Comparison of ENCODE assay signal across 14 cellular contexts in the genomic region with DNA sequence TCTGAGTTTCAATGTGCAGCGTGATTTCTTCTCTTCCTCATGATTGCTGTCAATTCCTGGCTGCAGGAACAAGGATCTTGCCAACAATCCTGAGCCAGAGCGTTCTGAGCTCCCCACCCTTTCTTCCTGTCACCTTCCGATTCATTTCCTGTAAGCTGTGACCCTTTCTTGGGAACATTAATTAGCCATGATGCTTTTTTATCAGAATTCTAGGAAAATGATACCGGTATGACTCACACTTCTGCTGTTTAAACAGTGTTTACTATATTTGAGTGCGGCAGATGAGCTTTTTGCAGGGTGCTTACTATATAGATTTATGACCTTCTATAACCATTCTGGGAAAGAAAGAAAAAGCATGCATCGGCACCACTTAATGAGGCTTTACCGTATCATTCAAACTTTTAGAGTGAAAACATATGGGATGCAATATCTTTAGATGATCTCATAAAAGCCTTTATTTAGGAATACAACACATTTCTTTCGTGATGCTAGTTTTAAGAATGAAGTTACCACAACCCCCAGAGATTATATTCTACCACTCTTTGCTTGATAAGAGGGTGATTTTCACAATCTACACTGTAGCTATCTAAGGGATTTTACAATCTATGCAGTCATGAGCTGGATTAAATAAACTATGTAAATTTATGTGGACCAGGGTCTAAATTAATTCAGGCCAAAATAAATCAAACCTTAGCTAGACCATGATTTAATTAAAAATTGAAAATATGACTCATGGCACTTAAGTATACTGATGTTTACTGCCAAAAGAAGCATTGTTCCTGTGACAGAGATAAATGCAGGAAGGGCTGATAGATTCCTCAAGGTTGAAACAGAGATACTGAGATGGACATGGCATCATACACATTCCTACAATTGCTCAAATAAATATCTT. TPM values are rescaled to one million over a fixed set of nuclear protein-coding genes. Genes with fewer than 3 reads are reported as not detected.
DNase-seq lines count a peak whose midpoint lies in the region; ATAC-seq and TF ChIP-seq lines count a peak whose summit lies in the region.
"Had no signal": no experiment of that assay in that cellular context is flagged by ENCODE, and none has a peak within 500 bp of the region (broad histone marks: within the 10 kb centered on the region; RNA-seq: fewer than 3 reads in every experiment).

No MANE protein-coding gene starts in this region.

- no peaks in the 10 kb centered on the region for H3K79me1 ChIP-seq in IMR-90 (ENCODE audit: low read depth in 1 of 2, low read length in 2 of 2)

- H3K4me1 Mint-ChIP-seq in nephron, result peaks cover 26% of the 10 kb centered on the region

- ATAC-seq in IMR-90 (ENCODE audit: low read depth), result peak; percentile 15; the same call in 1 of the 2 replicates
- ATAC-seq: left colon had no signal

- H3K27me3 ChIP-seq in IMR-90 (ENCODE audit: control insufficient read depth, insufficient read depth, low read length), result no peaks in the 10 kb centered on the region
- H3K27me3 ChIP-seq: esophagus muscularis mucosa, thyroid gland had no signal

- WGBS in IMR-90 (ENCODE audit: extremely low coverage in 2 of 2, insufficient read length in 1 of 2), 2 experiments, result 0% methylated on average over 1 of the region's 8 CpGs; no CpG with 5 or more reads in 1 of the 2 experiments

- peak overlapping the region; percentile 88 for H3K27ac ChIP-seq in IMR-90 (ENCODE audit: insufficient read depth, low read length)
- H3K27ac ChIP-seq: WERI-Rb-1 had no signal

- H3K4me1 ChIP-seq in IMR-90 (ENCODE audit: control insufficient read depth, insufficient read depth, low read length), result peaks cover 20% of the 10 kb centered on the region

- H3K4ac ChIP-seq in IMR-90 (ENCODE audit: low read depth, low read length), result 0 out of 2 replicates have a peak overlapping the region, but pooled peaks have one; percentile 26

- H3K9ac ChIP-seq in IMR-90 (ENCODE audit: low read depth, low read length), result no peak overlapping the region

- no peak overlapping the region for H2BK15ac ChIP-seq in IMR-90 (ENCODE audit: low read depth, low read length)

- H3K9me3 Mint-ChIP-seq in nephron, result no peaks in the 10 kb centered on the region
- H3K9me3 Mint-ChIP-seq: activated T-cell treated with anti-CD3 and anti-CD28 coated beads, Interleukin-2, amount 50 U/mL, for 24 hours had no signal

- peak overlapping the region; percentile 10 for H2AK5ac ChIP-seq in IMR-90 (ENCODE audit: low read depth, low read length)

- no peaks in the 10 kb centered on the region; the same call in 1 of the 2 replicates for H3K9me1 ChIP-seq in IMR-90 (ENCODE audit: insufficient read depth, low read length)

- H3K36me3 Mint-ChIP-seq in nephron (ENCODE audit: low read depth), result no peaks in the 10 kb centered on the region

- no peak overlapping the region for H3K56ac ChIP-seq in IMR-90 (ENCODE audit: extremely low read depth, insufficient read depth, low read length)

- peak overlapping the region; percentile 11; the same call in 1 of the 2 replicates for H4K5ac ChIP-seq in IMR-90 (ENCODE audit: low read depth, low read length)

- TF ChIP-seq POLR2A in IMR-90 (IDR thresholded peaks at IDR 0.05; ENCODE audit: low read depth, low read length), result no peak

- H2BK5ac ChIP-seq in IMR-90 (ENCODE audit: low read depth, low read length, poor library complexity, severe bottlenecking), result peak overlapping the region; percentile 9

- H3K23ac ChIP-seq in IMR-90 (ENCODE audit: low read depth, low read length), result no peak overlapping the region

- no TSS peak for BruUV-seq in IMR-90 (replicated peaks; lab: Mats Ljungman, UMichigan)

- DNase-seq in Caki2 (ENCODE audit: low read depth) (peak; percentile 28), IMR-90 (peak; percentile 77), astrocyte of the spinal cord (ENCODE audit: low read depth, low spot score) (peak; percentile 59), AG08396 (ENCODE audit: low spot score) (no peak), retina (no peak), GM13976 (ENCODE audit: low spot score) (no peak)
- DNase-seq in activated CD8-positive, alpha-beta memory T cell treated with anti-CD3 and anti-CD28 coated beads for 24 hours, result no peak
- DNase-seq: activated T-cell treated with anti-CD3 and anti-CD28 coated beads, Interleukin-2, amount 50 U/mL, for 24 hours; left colon; occipital lobe; thyroid gland; WERI-Rb-1 had no signal

- H3K36me3 ChIP-seq in IMR-90 (ENCODE audit: control insufficient read depth, insufficient read depth, low read length), result no peaks in the 10 kb centered on the region
- H3K36me3 ChIP-seq: esophagus muscularis mucosa, thyroid gland, WERI-Rb-1 had no signal

- H3K27ac Mint-ChIP-seq in nephron, result peak overlapping the region; percentile 37 to 93 (median 89)

- peak overlapping the region in 1 of 3 experiments; percentile 4 for H3K4me3 Mint-ChIP-seq in nephron
- H3K4me3 Mint-ChIP-seq: activated T-cell treated with anti-CD3 and anti-CD28 coated beads, Interleukin-2, amount 50 U/mL, for 24 hours had no signal

- POLR2A ChIA-PET in IMR-90 (lab: Charles Lee; ENCODE audit: unreplicated experiment), result interaction anchor here (0.7 to 1.6 kb wide), 2 partner anchors 25 to 43 kb away, joined by 3 read pairs; no protein-coding TSS in a partner anchor

- dilution Hi-C loops in IMR-90 (cut with HindIII; ENCODE audit: low sequenced_read_pairs, unreplicated experiment), result no loop called here

- H3K4me3 ChIP-seq in IMR-90 (ENCODE audit: insufficient read depth, low read depth, low read length), result no peak overlapping the region
- H3K4me3 ChIP-seq in astrocyte of the spinal cord (ENCODE audit: low read depth, low read length), result no peak overlapping the region
- H3K4me3 ChIP-seq: esophagus muscularis mucosa, thyroid gland had no signal

- H2BK120ac ChIP-seq in IMR-90 (ENCODE audit: low read depth, low read length), result peak overlapping the region; percentile 9

- peak overlapping the region; percentile 14; the same call in 1 of the 2 replicates for H2BK20ac ChIP-seq in IMR-90 (ENCODE audit: low read depth, low read length)

- H3K4me2 ChIP-seq in IMR-90 (ENCODE audit: low read depth, low read length), result peak overlapping the region; percentile 65

- CTCF ChIA-PET in IMR-90 (lab: Yijun Ruan, JAX), result interaction anchor here (0.6 to 5.2 kb wide), 6 partner anchors 24 to 425 kb away, joined by 3 to 71 read pairs (median 6); no protein-coding TSS in a partner anchor

- intact Hi-C loops in IMR-90 (cut with micrococcal nuclease), result loop anchor here (2.0 to 5.0 kb wide), 4 partner anchors 86 to 311 kb away; no protein-coding TSS in a partner anchor

- peak overlapping the region; percentile 44; the same call in 1 of the 2 replicates for H3K18ac ChIP-seq in IMR-90 (ENCODE audit: low read depth, low read length)

- H4K20me1 ChIP-seq in IMR-90 (ENCODE audit: insufficient read depth, low read length), result no peaks in the 10 kb centered on the region

- H3K27me3 Mint-ChIP-seq in nephron (ENCODE audit: low read depth), result no peaks in the 10 kb centered on the region

- peak overlapping the region in 1 of 2 experiments; percentile 70; a peak in 3 of 4 replicates for H4K8ac ChIP-seq in IMR-90 (ENCODE audit: low read depth in 2 of 2, low read length in 2 of 2)

- in situ Hi-C loops in Caki2 (cut with HindIII; ENCODE audit: low pct_unique_long_range_greater_than_20kb, low sequenced_read_pairs), result no loop called here
- in situ Hi-C loops in IMR-90 (cut with MboI; ENCODE audit: low sequenced_read_pairs), result loop anchor here (5.0 kb wide), 1 partner anchor 371 kb away; no protein-coding TSS in a partner anchor
- in situ Hi-C loops in astrocyte of the spinal cord (cut with HindIII; ENCODE audit: low sequenced_read_pairs), result no loop called here
- in situ Hi-C loops in GM13976 (cut with MboI; ENCODE audit: low sequenced_read_pairs, unreplicated experiment), result no loop called here

- H2AFZ ChIP-seq in IMR-90 (replicated peaks; ENCODE audit: low read length, poor library complexity), result peak overlapping the region; percentile 3

- peak overlapping the region; percentile 29; the same call in 1 of the 2 replicates for H4K91ac ChIP-seq in IMR-90 (ENCODE audit: insufficient read depth, low read depth, low read length)

- H2AK9ac ChIP-seq in IMR-90 (replicated peaks; ENCODE audit: low read depth, low read length, poor library complexity), result no peak overlapping the region

- no peak for TF ChIP-seq RAD21 in IMR-90 (IDR thresholded peaks at IDR 0.05; ENCODE audit: low read length)

- TF ChIP-seq CTCF in IMR-90 (conservative IDR thresholded peaks at IDR 0.05; ENCODE audit: low read depth, low read length) (no peak), astrocyte of the spinal cord (IDR thresholded peaks at IDR 0.05; ENCODE audit: low read depth, low read length) (no peak), nephron (IDR thresholded peaks at IDR 0.05; ENCODE audit: unreplicated experiment in 3 of 3) (no peak), GM13976 (IDR thresholded peaks at IDR 0.05; ENCODE audit: borderline replicate concordance, control extremely low read depth, extremely low read depth, insufficient read depth, missing control alignments) (no peak)

- no peak overlapping the region for H3K14ac ChIP-seq in IMR-90 (replicated peaks; ENCODE audit: low read depth, low read length)

- no peaks in the 10 kb centered on the region for H3K9me3 ChIP-seq in IMR-90 (ENCODE audit: control insufficient read depth, insufficient read depth, low read length)
- H3K9me3 ChIP-seq: esophagus muscularis mucosa, thyroid gland had no signal

TF ChIP-seq in IMR-90, 13 proteins besides CTCF, POLR2A, EP300 and RAD21 (continues in another document):
- TF ChIP-seq, protein P1, sequence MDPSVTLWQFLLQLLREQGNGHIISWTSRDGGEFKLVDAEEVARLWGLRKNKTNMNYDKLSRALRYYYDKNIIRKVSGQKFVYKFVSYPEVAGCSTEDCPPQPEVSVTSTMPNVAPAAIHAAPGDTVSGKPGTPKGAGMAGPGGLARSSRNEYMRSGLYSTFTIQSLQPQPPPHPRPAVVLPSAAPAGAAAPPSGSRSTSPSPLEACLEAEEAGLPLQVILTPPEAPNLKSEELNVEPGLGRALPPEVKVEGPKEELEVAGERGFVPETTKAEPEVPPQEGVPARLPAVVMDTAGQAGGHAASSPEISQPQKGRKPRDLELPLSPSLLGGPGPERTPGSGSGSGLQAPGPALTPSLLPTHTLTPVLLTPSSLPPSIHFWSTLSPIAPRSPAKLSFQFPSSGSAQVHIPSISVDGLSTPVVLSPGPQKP (IDR thresholded peaks at IDR 0.05; ENCODE audit: borderline replicate concordance, low read depth, low read length), result no peak
- TF ChIP-seq SMC3 (IDR thresholded peaks at IDR 0.05; ENCODE audit: low read depth, low read length) (no peak), MXI1 (IDR thresholded peaks at IDR 0.05; ENCODE audit: borderline replicate concordance, low read depth, low read length) (no peak), CEBPB (IDR thresholded peaks at IDR 0.05; ENCODE audit: low read depth, low read length) (peak; percentile 32; the same call in 1 of the 2 replicates), CHD1 (IDR thresholded peaks at IDR 0.05; ENCODE audit: low read depth, low read length) (no peak), MAZ (IDR thresholded peaks at IDR 0.05; ENCODE audit: borderline replicate concordance, low read depth, low read length) (no peak)

RNA-seq across cellular contexts. Expression of a gene that starts 38.0 kb away (rescaled TPM):
- total RNA-seq in Caki2 (2014; rRNA removed; shearing (Covaris generic); ENCODE audit: low replicate concordance), result 18.8 and 26.3 TPM in 2 replicates
- total RNA-seq in IMR-90 (2012; rRNA removed), result 38.9 and 41.6 TPM in 2 replicates
- 39.6 and 48.7 TPM in 2 replicates for polyA plus RNA-seq in IMR-90 (2012; rRNA removed)
- polyA plus RNA-seq in IMR-90 (2012; cell fraction: cytosol; rRNA removed), result 22.2 and 23.7 TPM in 2 replicates
- 20.0 and 79.2 TPM in 2 replicates for polyA plus RNA-seq in IMR-90 (2012; cell fraction: nucleus; rRNA removed; ENCODE audit: low replicate concordance)

Comparison
In these comparisons a context has a peak if more than half of its experiments do, and no peak if none do; other contexts are left out.
1. DNase-seq: peak in Caki2 (single experiment), IMR-90 (single experiment) and astrocyte of the spinal cord (single experiment); none in activated CD8-positive, alpha-beta memory T cell treated with anti-CD3 and anti-CD28 coated beads for 24 hours (single experiment), AG08396 (single experiment), retina (single experiment) and GM13976 (single experiment).